Comparison of ENCODE assay signal across 18 cellular contexts in genomic region chr19:44850641-44851109, GRCh38. TPM values are rescaled to one million over a fixed set of nuclear protein-coding genes. Genes with fewer than 3 reads are reported as not detected.
DNase-seq lines count a peak whose midpoint lies in the region; FAIRE-seq and TF ChIP-seq lines count a peak whose summit lies in the region.
"Had no signal": no experiment of that assay in that cellular context is flagged by ENCODE, and none has a peak within 500 bp of the region (broad histone marks: within the 10 kb centered on the region; RNA-seq: fewer than 3 reads in every experiment).

No MANE protein-coding gene starts in this region.

- no peak overlapping the region for H3K4me3 ChIP-seq in astrocyte (ENCODE audit: insufficient read depth, low read depth, low read length)
- no peak overlapping the region for H3K4me3 ChIP-seq in mesenchymal stem cell (ENCODE audit: insufficient read depth in 1 of 2, low read depth in 1 of 2, low read length in 2 of 2)
- H3K4me3 ChIP-seq in testis, result no peak overlapping the region
- H3K4me3 ChIP-seq: GM23248 had no signal

- peaks cover 1% of the 10 kb centered on the region for H3K79me1 ChIP-seq in mesenchymal stem cell (replicated peaks; ENCODE audit: low read length, poor library complexity, severe bottlenecking)

- 63% methylated on average over 8 of the region's 8 CpGs for WGBS in mesenchymal stem cell
- WGBS in testis, 2 donors, result 50 to 61% methylated on average over 3 to 8 of the region's 8 CpGs

- H3K9ac ChIP-seq in astrocyte (ENCODE audit: low read length), result no peak overlapping the region
- H3K9ac ChIP-seq in mesenchymal stem cell (ENCODE audit: low read length), result no peak overlapping the region
- H3K9ac ChIP-seq: GM23248 had no signal

- H3K27ac ChIP-seq in astrocyte (ENCODE audit: low read depth, low read length) (no peak overlapping the region), mesenchymal stem cell (ENCODE audit: low read length, poor library complexity, severe bottlenecking) (no peak overlapping the region), testis (peak overlapping the region in 1 of 2 donors; percentile 47)
- H3K27ac ChIP-seq: GM23248 had no signal

- peaks cover 18% of the 10 kb centered on the region for H3K36me3 Mint-ChIP-seq in astrocyte (ENCODE audit: low read depth, unreplicated experiment)
- H3K36me3 Mint-ChIP-seq: CD8-positive, alpha-beta T cell; naive thymus-derived CD8-positive, alpha-beta T cell had no signal

- H3K23ac ChIP-seq in mesenchymal stem cell (ENCODE audit: low read length in 2 of 2), result peak overlapping the region in 1 of 2 experiments; percentile 70

- H3K18ac ChIP-seq in mesenchymal stem cell (ENCODE audit: low read depth in 1 of 2, low read length in 2 of 2), result peak overlapping the region in 1 of 2 experiments; percentile 68

- H2AK5ac ChIP-seq in mesenchymal stem cell (ENCODE audit: low read length, severe bottlenecking), result peak overlapping the region; percentile 27

- peaks cover 20% of the 10 kb centered on the region for H3K4me1 ChIP-seq in astrocyte (ENCODE audit: insufficient read depth, low read length)
- peaks cover 28% of the 10 kb centered on the region for H3K4me1 ChIP-seq in mesenchymal stem cell (ENCODE audit: control insufficient read depth, insufficient read depth, low read depth, low read length)
- H3K4me1 ChIP-seq in testis, result peaks cover 36% of the 10 kb centered on the region

- no peaks in the 10 kb centered on the region for H3K36me3 ChIP-seq in astrocyte (ENCODE audit: insufficient read depth, low read length)
- H3K36me3 ChIP-seq in mesenchymal stem cell (ENCODE audit: control insufficient read depth in 1 of 2, insufficient read depth in 2 of 2, low read depth in 1 of 2, low read length in 2 of 2), result peaks cover 0 to 25% of the 10 kb centered on the region in 2 experiments
- no peaks in the 10 kb centered on the region for H3K36me3 ChIP-seq in testis (ENCODE audit: low read depth, missing control alignments)

- H4K91ac ChIP-seq in mesenchymal stem cell (ENCODE audit: low read length), result no peak overlapping the region

- H3K27me3 ChIP-seq in astrocyte (ENCODE audit: insufficient read depth, low read length), result no peaks in the 10 kb centered on the region
- H3K27me3 ChIP-seq in mesenchymal stem cell (ENCODE audit: control insufficient read depth in 1 of 2, insufficient read depth in 1 of 2, low read length in 2 of 2), result no peaks in the 10 kb centered on the region
- H3K27me3 ChIP-seq in testis, result no peaks in the 10 kb centered on the region

- H2BK5ac ChIP-seq in mesenchymal stem cell (ENCODE audit: low read depth, low read length, poor library complexity, severe bottlenecking), result no peak overlapping the region

- no peak for TF ChIP-seq POLR2A in testis (IDR thresholded peaks at IDR 0.05)

- H2BK12ac ChIP-seq in mesenchymal stem cell (ENCODE audit: low read length in 2 of 2), result no peak overlapping the region

- no peak overlapping the region for H4K8ac ChIP-seq in mesenchymal stem cell (ENCODE audit: low read length)

- H4K20me1 ChIP-seq in astrocyte (ENCODE audit: insufficient read depth, low read length), result peaks cover 77% of the 10 kb centered on the region

- H3K4me2 ChIP-seq in astrocyte (ENCODE audit: low read length) (no peak overlapping the region), mesenchymal stem cell (ENCODE audit: low read length, poor library complexity, severe bottlenecking) (no peak overlapping the region)

- intact Hi-C loops in testis (cut with DNase I; ENCODE audit: low total_unique reads), result no loop called here

- no peaks in the 10 kb centered on the region for H3K27me3 Mint-ChIP-seq in astrocyte (ENCODE audit: low read depth, unreplicated experiment)

- peak overlapping the region in 1 of 2 experiments; percentile 87 for H3K14ac ChIP-seq in mesenchymal stem cell (ENCODE audit: low read length in 2 of 2)

- no peak overlapping the region for H3K4me3 Mint-ChIP-seq in astrocyte (ENCODE audit: unreplicated experiment)
- H3K4me3 Mint-ChIP-seq: CD8-positive, alpha-beta T cell; T-helper 2 cell treated with Interferon-gamma antibody and Interleukin-4, amounts not matched to agents 5 μg/mL and 100 μg/mL, for 36 hours had no signal

- H2BK15ac ChIP-seq in mesenchymal stem cell (ENCODE audit: low read depth, poor library complexity, severe bottlenecking), result no peak overlapping the region

- peaks cover 91% of the 10 kb centered on the region for H3K79me2 ChIP-seq in astrocyte (ENCODE audit: insufficient read depth, low read length)

- peak; percentile 41 for DNase-seq in NCI-H146 (lab: John Stamatoyannopoulos, UW)
- DNase-seq in NCI-H146 treated with DMSO at 0.1 percent for 48 hours (lab: John Stamatoyannopoulos, UW; ENCODE audit: unreplicated experiment), result no peak
- DNase-seq in astrocyte (ENCODE audit: low read depth), result no peak
- DNase-seq in mesenchymal stem cell, result no peak
- peak; percentile 47 for DNase-seq in testis
- DNase-seq in NCI-H748 treated with DMSO at 0.1 percent for 48 hours (lab: John Stamatoyannopoulos, UW), result no peak
- no peak for DNase-seq in HPDE6-E6E7 (ENCODE audit: extremely low spot score)
- no peak for DNase-seq in OCI-M2 (lab: John Stamatoyannopoulos, UW; ENCODE audit: unreplicated experiment)
- DNase-seq: 8988T; activated CD4-positive, alpha-beta T cell treated with anti-CD3 and anti-CD28 coated beads for 48 hours; activated CD8-positive, alpha-beta memory T cell treated with anti-CD3 and anti-CD28 coated beads, Interleukin-2, amount 50 U/mL, for 48 hours; activated naive CD4-positive, alpha-beta T cell; CD8-positive, alpha-beta T cell; GM23248; naive thymus-derived CD8-positive, alpha-beta T cell; NCI-H774; stimulated activated CD4-positive, alpha-beta T cell treated with anti-CD3 and anti-CD28 coated beads, Interleukin-2, amount 100 ng/mL, for 48 hours had no signal

- H3K9me3 ChIP-seq in astrocyte (ENCODE audit: insufficient read depth, low read depth, low read length) (no peaks in the 10 kb centered on the region), mesenchymal stem cell (ENCODE audit: control insufficient read depth, low read length) (no peaks in the 10 kb centered on the region), testis (no peaks in the 10 kb centered on the region)

- no peaks in the 10 kb centered on the region for H3K9me3 Mint-ChIP-seq in astrocyte (ENCODE audit: unreplicated experiment)
- H3K9me3 Mint-ChIP-seq: CD8-positive, alpha-beta T cell; naive thymus-derived CD8-positive, alpha-beta T cell; T-helper 2 cell treated with Interferon-gamma antibody and Interleukin-4, amounts not matched to agents 5 μg/mL and 100 μg/mL, for 36 hours had no signal

- H3K4me1 Mint-ChIP-seq in astrocyte (ENCODE audit: low read depth, unreplicated experiment), result peaks cover 24% of the 10 kb centered on the region

- H3K4ac ChIP-seq in mesenchymal stem cell (ENCODE audit: low read depth in 1 of 2, low read length in 2 of 2), result peak overlapping the region in 1 of 2 experiments; percentile 10

- no peak for FAIRE-seq in astrocyte (lab: Jason Lieb, UNC)

- H2BK120ac ChIP-seq in mesenchymal stem cell (ENCODE audit: low read depth, low read length), result no peak overlapping the region

- peak overlapping the region; percentile 100 for H3K27ac Mint-ChIP-seq in astrocyte (ENCODE audit: unreplicated experiment)
- H3K27ac Mint-ChIP-seq: CD8-positive, alpha-beta T cell; T-helper 2 cell treated with Interferon-gamma antibody and Interleukin-4, amounts not matched to agents 5 μg/mL and 100 μg/mL, for 36 hours had no signal

- H2AFZ ChIP-seq in astrocyte (ENCODE audit: low read depth, low read length) (no peak overlapping the region), mesenchymal stem cell (ENCODE audit: low read depth, low read length) (no peak overlapping the region)
- H2AFZ ChIP-seq: GM23248 had no signal

- no peak for TF ChIP-seq CTCF in astrocyte (IDR thresholded peaks at IDR 0.05; ENCODE audit: insufficient read depth, low read depth, low read length)
- TF ChIP-seq CTCF in testis (IDR thresholded peaks at IDR 0.05), result no peak

RNA-seq across cellular contexts. Expression of gene NECTIN2, which starts 4.6 kb away (rescaled TPM):
- total RNA-seq in astrocyte (297 and 302 TPM in 2 replicates), testis (100 to 1,000 TPM; 268 to 278 TPM)
- 234 TPM for polyA plus RNA-seq in mesenchymal stem cell (2013, experiment 1 of 2)
- polyA plus RNA-seq in mesenchymal stem cell (2013, experiment 2 of 2), result 231 TPM
- polyA plus RNA-seq in testis (ENCODE audit: insufficient read depth, low read depth, low replicate concordance), result 158 TPM

RNA-seq across cellular contexts. Expression of gene TOMM40, which starts 40.4 kb away (rescaled TPM):
- total RNA-seq in astrocyte (93.4 and 107 TPM in 2 replicates), testis (10 to 100 TPM; 54.7 to 67.3 TPM)
- 39.7 TPM for polyA plus RNA-seq in mesenchymal stem cell (2013, experiment 1 of 2)
- 37.9 TPM for polyA plus RNA-seq in mesenchymal stem cell (2013, experiment 2 of 2)
- 43.1 TPM for polyA plus RNA-seq in testis (ENCODE audit: insufficient read depth, low read depth, low replicate concordance)

RNA-seq across cellular contexts. Expression of gene BCAM, which starts 41.8 kb away (rescaled TPM):
- total RNA-seq in astrocyte (11.5 and 14.0 TPM in 2 replicates), testis (100 to 1,000 TPM in 1 of 2 donors, 10 to 100 TPM in 1; 67.8 to 128 TPM)
- polyA plus RNA-seq in mesenchymal stem cell (2013, experiment 1 of 2), result 19.9 TPM
- 20.0 TPM for polyA plus RNA-seq in mesenchymal stem cell (2013, experiment 2 of 2)
- 113 TPM for polyA plus RNA-seq in testis (ENCODE audit: insufficient read depth, low read depth, low replicate concordance)
- total RNA-seq: CD8-positive, alpha-beta T cell; naive thymus-derived CD8-positive, alpha-beta T cell had no signal
- polyA plus RNA-seq: naive thymus-derived CD8-positive, alpha-beta T cell had no signal

RNA-seq across cellular contexts. Expression of gene APOE, which starts 54.9 kb away (rescaled TPM):
- total RNA-seq in astrocyte, result 655 and 663 TPM in 2 replicates
- polyA plus RNA-seq in mesenchymal stem cell (2013, experiment 1 of 2), result 201 TPM
- 208 TPM for polyA plus RNA-seq in mesenchymal stem cell (2013, experiment 2 of 2)
- total RNA-seq in testis, result 100 to 1,000 TPM; 215 to 494 TPM
- 185 TPM for polyA plus RNA-seq in testis (ENCODE audit: insufficient read depth, low read depth, low replicate concordance)
- polyA plus RNA-seq: naive thymus-derived CD8-positive, alpha-beta T cell had no signal

Comparison
In these comparisons a context has a peak if more than half of its experiments do, and no peak if none do; other contexts are left out.
1. DNase-seq: peak in NCI-H146 (single experiment) and testis (single experiment); none in NCI-H146 treated with DMSO at 0.1 percent for 48 hours (single experiment), astrocyte (single experiment), mesenchymal stem cell (single experiment), NCI-H748 treated with DMSO at 0.1 percent for 48 hours (single experiment), HPDE6-E6E7 (single experiment) and OCI-M2 (single experiment).